8 cellular contexts compared by ENCODE assay signal in the genomic region with DNA sequence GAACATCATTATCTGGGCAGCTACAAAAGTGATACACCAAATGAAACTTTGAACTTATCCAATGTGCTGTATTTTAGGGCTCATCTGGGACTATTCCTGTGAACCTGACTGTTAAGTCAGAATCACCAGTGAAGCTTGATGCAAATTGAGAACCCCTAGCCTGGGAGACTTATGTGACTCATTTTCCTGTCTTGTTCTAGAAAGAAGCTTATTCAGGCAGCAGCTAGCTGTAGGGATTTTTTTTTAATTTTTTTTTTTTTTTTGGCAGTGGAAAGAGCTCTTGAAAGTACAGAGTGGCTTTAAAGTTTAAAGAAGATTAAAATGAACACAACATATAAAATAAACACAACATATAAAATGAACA.
DNase-seq lines count a peak whose midpoint lies in the region; ATAC-seq and TF ChIP-seq lines count a peak whose summit lies in the region.

No MANE protein-coding gene starts in this region.

- H3K27me3 Mint-ChIP-seq in activated naive CD4-positive, alpha-beta T cell treated with anti-CD3 and anti-CD28 coated beads, Interleukin-2, amount 10 ng/mL, durations not matched to agents 7 days and 5 days = peaks cover 3% of the 10 kb centered on the region
- H3K27me3 Mint-ChIP-seq in activated naive CD8-positive, alpha-beta T cell treated with anti-CD3 and anti-CD28 coated beads, Interleukin-2, amount 10 ng/mL, durations not matched to agents 7 days and 5 days = no peaks in the 10 kb centered on the region
- H3K27me3 Mint-ChIP-seq in naive B cell = no peaks in the 10 kb centered on the region

- no peaks in the 10 kb centered on the region for H3K4me1 ChIP-seq in testis

- POLR2A ChIA-PET in activated naive CD8-positive, alpha-beta T cell treated with anti-CD3 and anti-CD28 coated beads, Interleukin-2, amount 10 ng/mL, durations not matched to agents 7 days and 5 days (lab: Charles Lee) = interaction anchor here (0.7 to 10.1 kb wide), 4 partner anchors 28 to 63 kb away, joined by 3 to 127 read pairs (median 4); no protein-coding TSS in a partner anchor

- no peak overlapping the region for H3K27ac ChIP-seq in testis

- CTCF ChIA-PET in activated naive CD4-positive, alpha-beta T cell treated with anti-CD3 and anti-CD28 coated beads, Interleukin-2, amount 10 ng/mL, durations not matched to agents 7 days and 5 days (lab: Charles Lee) = interaction anchor here (0.6 to 2.8 kb wide), 5 partner anchors 13 to 137 kb away, joined by 3 to 8 read pairs (median 4); no protein-coding TSS in a partner anchor

- peak; percentile 33 for ATAC-seq in HG03439 (IDR thresholded peaks at IDR 0.05; ENCODE audit: unreplicated experiment)
- ATAC-seq in activated naive CD8-positive, alpha-beta T cell treated with anti-CD3 and anti-CD28 coated beads, Interleukin-2, amount 10 ng/mL, durations not matched to agents 7 days and 5 days (ENCODE audit: low read depth) = peak; percentile 31
- no peak for ATAC-seq in naive B cell (ENCODE audit: low read depth in 2 of 2)

- no peak for TF ChIP-seq CTCF in testis (IDR thresholded peaks at IDR 0.05)

- no peak overlapping the region for H3K4me3 ChIP-seq in testis

- H3K9me3 ChIP-seq in testis = no peaks in the 10 kb centered on the region

- peak overlapping the region; percentile 99 for H3K4me3 Mint-ChIP-seq in activated naive CD4-positive, alpha-beta T cell treated with anti-CD3 and anti-CD28 coated beads, Interleukin-2, amount 10 ng/mL, durations not matched to agents 7 days and 5 days
- H3K4me3 Mint-ChIP-seq in activated naive CD8-positive, alpha-beta T cell treated with anti-CD3 and anti-CD28 coated beads, Interleukin-2, amount 10 ng/mL, durations not matched to agents 7 days and 5 days = peak overlapping the region; percentile 76
- peak overlapping the region; percentile 73 to 90 (median 83) for H3K4me3 Mint-ChIP-seq in naive B cell

- peaks cover 71% of the 10 kb centered on the region for H3K36me3 Mint-ChIP-seq in activated naive CD4-positive, alpha-beta T cell treated with anti-CD3 and anti-CD28 coated beads, Interleukin-2, amount 10 ng/mL, durations not matched to agents 7 days and 5 days
- peaks cover 19% of the 10 kb centered on the region for H3K36me3 Mint-ChIP-seq in activated naive CD8-positive, alpha-beta T cell treated with anti-CD3 and anti-CD28 coated beads, Interleukin-2, amount 10 ng/mL, durations not matched to agents 7 days and 5 days
- no peaks in the 10 kb centered on the region for H3K36me3 Mint-ChIP-seq in naive B cell

- intact Hi-C loops in testis (cut with DNase I; ENCODE audit: low total_unique reads) = no loop called here

- peaks cover 89% of the 10 kb centered on the region for H3K4me1 Mint-ChIP-seq in activated naive CD4-positive, alpha-beta T cell treated with anti-CD3 and anti-CD28 coated beads, Interleukin-2, amount 10 ng/mL, durations not matched to agents 7 days and 5 days
- H3K4me1 Mint-ChIP-seq in activated naive CD8-positive, alpha-beta T cell treated with anti-CD3 and anti-CD28 coated beads, Interleukin-2, amount 10 ng/mL, durations not matched to agents 7 days and 5 days = peaks cover 81% of the 10 kb centered on the region
- peaks cover 80 to 97% (median 97%) of the 10 kb centered on the region in 3 donors for H3K4me1 Mint-ChIP-seq in naive B cell

- H3K27ac Mint-ChIP-seq in activated naive CD4-positive, alpha-beta T cell treated with anti-CD3 and anti-CD28 coated beads, Interleukin-2, amount 10 ng/mL, durations not matched to agents 7 days and 5 days = peak overlapping the region; percentile 90
- H3K27ac Mint-ChIP-seq in activated naive CD8-positive, alpha-beta T cell treated with anti-CD3 and anti-CD28 coated beads, Interleukin-2, amount 10 ng/mL, durations not matched to agents 7 days and 5 days = peak overlapping the region; percentile 91
- H3K27ac Mint-ChIP-seq in naive B cell = peak overlapping the region; percentile 94 to 97 (median 96)

- H3K27me3 ChIP-seq in testis = no peaks in the 10 kb centered on the region

- no peaks in the 10 kb centered on the region for H3K36me3 ChIP-seq in testis (ENCODE audit: low read depth, missing control alignments)

- H3K9me3 Mint-ChIP-seq in activated naive CD4-positive, alpha-beta T cell treated with anti-CD3 and anti-CD28 coated beads, Interleukin-2, amount 10 ng/mL, durations not matched to agents 7 days and 5 days = peaks cover 1% of the 10 kb centered on the region
- no peaks in the 10 kb centered on the region for H3K9me3 Mint-ChIP-seq in activated naive CD8-positive, alpha-beta T cell treated with anti-CD3 and anti-CD28 coated beads, Interleukin-2, amount 10 ng/mL, durations not matched to agents 7 days and 5 days
- no peaks in the 10 kb centered on the region for H3K9me3 Mint-ChIP-seq in naive B cell

- TF ChIP-seq POLR2A in testis (IDR thresholded peaks at IDR 0.05) = no peak

- no peak for DNase-seq in activated naive CD4-positive, alpha-beta T cell treated with anti-CD3 and anti-CD28 coated beads, Interleukin-2, amount 10 ng/mL, durations not matched to agents 7 days and 5 days
- DNase-seq in activated naive CD4-positive, alpha-beta T cell treated with Interleukin-2 at 50 U/mL for 16 hours = no peak
- no peak for DNase-seq in activated naive CD8-positive, alpha-beta T cell treated with anti-CD3 and anti-CD28 coated beads, Interleukin-2, amount 10 ng/mL, durations not matched to agents 7 days and 5 days
- DNase-seq in naive B cell (no peak), testis (no peak), epidermal melanocyte (ENCODE audit: insufficient read length, low spot score) (no peak), COLO668 (lab: John Stamatoyannopoulos, UW; ENCODE audit: unreplicated experiment) (no peak)

Comparison
In these comparisons a context has a peak if more than half of its experiments do, and no peak if none do; other contexts are left out.
1. ATAC-seq: peak in HG03439 (single experiment) and activated naive CD8-positive, alpha-beta T cell treated with anti-CD3 and anti-CD28 coated beads, Interleukin-2, amount 10 ng/mL, durations not matched to agents 7 days and 5 days (single experiment); none in naive B cell (0 of 2).
2. Peak in every context shown above with its lines, with median percentiles within 50 percentile points of each other: H3K27ac Mint-ChIP-seq and H3K4me3 Mint-ChIP-seq.